In genomic region chr3:69462826-69463100, GRCh38 we compare ENCODE assay signal across 1 cellular context.
TF ChIP-seq lines count a peak whose summit lies in the region.

No MANE protein-coding gene starts in this region.

TF ChIP-seq in endothelial cell of umbilical vein, 7 proteins besides CTCF, POLR2A, EP300 and RAD21 (continued from another document):
- TF ChIP-seq MAX (IDR thresholded peaks at IDR 0.05; ENCODE audit: insufficient read depth, insufficient read length) (no peak), POLR2AphosphoS5 (IDR thresholded peaks at IDR 0.05; ENCODE audit: insufficient read depth, low read depth, low read length) (peak; percentile 58), GATA2 (IDR thresholded peaks at IDR 0.05; ENCODE audit: insufficient read depth, insufficient read length, low read depth, low read length) (peak; percentile 55), FOS (IDR thresholded peaks at IDR 0.05; ENCODE audit: borderline replicate concordance, insufficient read depth, low read length) (peak; percentile 81), EZH2 (IDR thresholded peaks at IDR 0.05; ENCODE audit: borderline replicate concordance, low read depth, low read length, severe bottlenecking) (no peak), JUN (IDR thresholded peaks at IDR 0.05; ENCODE audit: borderline replicate concordance, insufficient read depth, insufficient read length, low read depth) (no peak)
TF ChIP-seq in endothelial cell of umbilical vein: peak in this region for 3.
